Comparison of ENCODE assay signal across 22 cellular contexts in the genomic region with DNA sequence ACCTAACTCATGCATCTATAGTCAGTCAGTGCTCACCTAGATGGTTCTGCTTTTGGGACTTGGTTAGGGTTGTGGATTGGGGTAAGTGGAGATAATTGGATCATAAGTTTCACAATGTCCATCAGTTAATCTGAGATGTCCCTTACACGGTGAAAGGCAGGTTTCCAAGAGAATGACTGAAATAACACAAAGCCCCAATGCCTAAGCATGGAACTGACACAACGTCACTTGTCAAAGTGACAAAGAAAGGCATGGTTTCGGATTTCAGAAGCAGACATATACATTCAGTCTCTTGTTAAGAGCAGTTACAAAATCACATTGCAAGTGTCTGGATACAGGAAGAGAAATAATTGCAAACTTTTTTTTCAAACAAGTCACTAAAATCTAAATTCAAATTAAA.
"Had no signal": no experiment of that assay in that cellular context is flagged by ENCODE, and none has a peak within 500 bp of the region (broad histone marks: within the 10 kb centered on the region; RNA-seq: fewer than 3 reads in every experiment).

No MANE protein-coding gene starts in this region.

- H3K27me3 ChIP-seq: foreskin keratinocyte, ovary, stomach, transverse colon had no signal

- H3K9me3 Mint-ChIP-seq: endodermal cell, nephron progenitor cell had no signal

- H3K4me3 Mint-ChIP-seq: endodermal cell; naive thymus-derived CD4-positive, alpha-beta T cell; nephron progenitor cell had no signal

- H3K27ac Mint-ChIP-seq: endodermal cell; naive thymus-derived CD4-positive, alpha-beta T cell; nephron progenitor cell; progenitor cell of endocrine pancreas had no signal

- DNase-seq: effector CD4-positive, alpha-beta T cell; endodermal cell; erythroblast; foreskin keratinocyte; kidney; left cardiac atrium; left ventricle myocardium superior; mesendoderm; naive thymus-derived CD4-positive, alpha-beta T cell; nephron progenitor cell; ovary; right cardiac atrium; small intestine; stimulated activated CD4-positive, alpha-beta T cell treated with anti-CD3 and anti-CD28 coated beads, Interleukin-12 subunit alpha, Interleukin-12 subunit beta, amount 100 ng/mL, for 4 hours; stimulated activated naive CD4-positive, alpha-beta T cell; stomach; substantia nigra; transverse colon had no signal

- H3K36me3 ChIP-seq: ovary, stomach, thoracic aorta, transverse colon had no signal

- H3K9me3 ChIP-seq: ovary, thoracic aorta, transverse colon had no signal

- H3K4me3 ChIP-seq: coronary artery, lung, ovary, stomach, thoracic aorta, transverse colon had no signal

- H3K4me1 Mint-ChIP-seq: naive thymus-derived CD4-positive, alpha-beta T cell had no signal

- H3K27me3 Mint-ChIP-seq: naive thymus-derived CD4-positive, alpha-beta T cell; progenitor cell of endocrine pancreas had no signal

- H3K27ac ChIP-seq: coronary artery, foreskin keratinocyte, ovary, stomach, thoracic aorta, transverse colon had no signal

- H3K4me1 ChIP-seq: foreskin keratinocyte, stomach, transverse colon had no signal

- H3K36me3 Mint-ChIP-seq: naive thymus-derived CD4-positive, alpha-beta T cell had no signal
